ENCODE assay signal across 22 cellular contexts in genomic region chr5:174337276-174338203, GRCh38.
DNase-seq lines count a peak whose midpoint lies in the region; ATAC-seq, FAIRE-seq and TF ChIP-seq lines count a peak whose summit lies in the region.
"Had no signal": no experiment of that assay in that cellular context is flagged by ENCODE, and none has a peak within 500 bp of the region (broad histone marks: within the 10 kb centered on the region; RNA-seq: fewer than 3 reads in every experiment).

No MANE protein-coding gene starts in this region.

- H3K9me3 Mint-ChIP-seq in glutamatergic neuron (ENCODE audit: unreplicated experiment) = no peaks in the 10 kb centered on the region
- H3K9me3 Mint-ChIP-seq: activated CD8-positive, alpha-beta T cell treated with anti-CD3 and anti-CD28 coated beads for 36 hours; activated naive CD4-positive, alpha-beta T cell treated with anti-CD3 and anti-CD28 coated beads, Interleukin-2, amount 50 U/mL, for 24 hours; activated T-cell treated with anti-CD3 and anti-CD28 coated beads, Interleukin-2, amount 50 U/mL, for 24 hours; stimulated activated naive CD8-positive, alpha-beta T cell treated with anti-CD3 and anti-CD28 coated beads, Interleukin-15, Interleukin-2, amounts not matched to agents 100 ng/mL and 50 ng/mL, for 24 hours had no signal

- H3K9me3 ChIP-seq in BE2C (no peaks in the 10 kb centered on the region), HUES6 (ENCODE audit: control insufficient read depth, insufficient read depth, low read depth, low read length) (no peaks in the 10 kb centered on the region), ascending aorta (no peaks in the 10 kb centered on the region), keratinocyte (ENCODE audit: control insufficient read depth, low read depth, low read length) (no peaks in the 10 kb centered on the region)

- H3K9me1 ChIP-seq in keratinocyte (ENCODE audit: control insufficient read depth, extremely low read depth, insufficient read depth, low read length) = no peaks in the 10 kb centered on the region

- H3K4me3 Mint-ChIP-seq in glutamatergic neuron (ENCODE audit: unreplicated experiment) = no peak overlapping the region
- H3K4me3 Mint-ChIP-seq: activated CD8-positive, alpha-beta T cell treated with anti-CD3 and anti-CD28 coated beads for 36 hours; activated naive CD4-positive, alpha-beta T cell treated with anti-CD3 and anti-CD28 coated beads, Interleukin-2, amount 50 U/mL, for 24 hours; activated T-cell treated with anti-CD3 and anti-CD28 coated beads, Interleukin-2, amount 50 U/mL, for 24 hours; CD4-positive, CD25-positive, alpha-beta regulatory T cell; stimulated activated naive CD8-positive, alpha-beta T cell treated with anti-CD3 and anti-CD28 coated beads, Interleukin-15, Interleukin-2, amounts not matched to agents 100 ng/mL and 50 ng/mL, for 24 hours; T-helper 17 cell had no signal

- dilution Hi-C loops in keratinocyte (cut with MboI; ENCODE audit: extremely low pct_ligation_motif_present, low sequenced_read_pairs) = no loop called here

- DNase-seq in BE2C (peak; percentile 73), ascending aorta (ENCODE audit: low spot score in 2 of 2) (no peak), keratinocyte (ENCODE audit: low read depth, low spot score) (no peak), frontal cortex (ENCODE audit: low spot score in 2 of 2) (no peak), glutamatergic neuron (no peak)
- DNase-seq: activated CD8-positive, alpha-beta T cell treated with anti-CD3 and anti-CD28 coated beads for 36 hours; activated T-cell treated with anti-CD3 and anti-CD28 coated beads, Interleukin-2, amount 50 U/mL, for 24 hours; CD4-positive, CD25-positive, alpha-beta regulatory T cell; cortex of kidney; foreskin keratinocyte; NCI-H187 treated with DMSO at 0.1 percent for 48 hours; SHP77 treated with DMSO at 0.1 percent for 48 hours; stimulated activated CD4-positive, alpha-beta T cell treated with anti-CD3 and anti-CD28 coated beads, Interleukin-2, amount 100 ng/mL, for 24 hours; T-helper 17 cell; WERI-Rb-1 had no signal

- H3K36me3 Mint-ChIP-seq in glutamatergic neuron (ENCODE audit: unreplicated experiment) = no peaks in the 10 kb centered on the region
- H3K36me3 Mint-ChIP-seq: activated naive CD4-positive, alpha-beta T cell treated with anti-CD3 and anti-CD28 coated beads, Interleukin-2, amount 50 U/mL, for 24 hours; CD4-positive, CD25-positive, alpha-beta regulatory T cell had no signal

- H3K27ac Mint-ChIP-seq in glutamatergic neuron (ENCODE audit: unreplicated experiment) = no peak overlapping the region
- H3K27ac Mint-ChIP-seq: activated CD8-positive, alpha-beta T cell treated with anti-CD3 and anti-CD28 coated beads for 36 hours; activated naive CD4-positive, alpha-beta T cell treated with anti-CD3 and anti-CD28 coated beads, Interleukin-2, amount 50 U/mL, for 24 hours; activated T-cell treated with anti-CD3 and anti-CD28 coated beads, Interleukin-2, amount 50 U/mL, for 24 hours; CD4-positive, CD25-positive, alpha-beta regulatory T cell; stimulated activated naive CD8-positive, alpha-beta T cell treated with anti-CD3 and anti-CD28 coated beads, Interleukin-15, Interleukin-2, amounts not matched to agents 100 ng/mL and 50 ng/mL, for 24 hours; T-helper 17 cell had no signal

- FAIRE-seq in keratinocyte (lab: Jason Lieb, UNC) (no peak), frontal cortex (lab: Jason Lieb, UNC) (no peak)
- FAIRE-seq: GM19239 had no signal

- H3K27me3 ChIP-seq in BE2C (no peaks in the 10 kb centered on the region), HUES6 (ENCODE audit: control insufficient read depth, insufficient read depth, low read length) (no peaks in the 10 kb centered on the region), ascending aorta (no peaks in the 10 kb centered on the region), keratinocyte (ENCODE audit: control insufficient read depth, extremely low read depth, insufficient read depth, low read length) (no peaks in the 10 kb centered on the region)

- H2AFZ ChIP-seq in keratinocyte (ENCODE audit: control insufficient read depth, low read length) = no peak overlapping the region

- intact Hi-C loops in ascending aorta (cut with DNase I) = no loop called here

- no peak for TF ChIP-seq CTCF in BE2C (IDR thresholded peaks at IDR 0.05; ENCODE audit: low read depth, low read length)
- no peak for TF ChIP-seq CTCF in ascending aorta (IDR thresholded peaks at IDR 0.05)
- TF ChIP-seq CTCF in keratinocyte (optimal IDR thresholded peaks at IDR 0.05 in 1 of 3, IDR thresholded peaks at IDR 0.05 in 1 of 3, conservative IDR thresholded peaks at IDR 0.05 in 1 of 3; ENCODE audit: extremely low read depth in 1 of 3, insufficient read depth in 2 of 3, low read length in 3 of 3) = no peak
- TF ChIP-seq CTCF in glutamatergic neuron (IDR thresholded peaks at IDR 0.05; ENCODE audit: partially characterized antibody, unreplicated experiment) = no peak

- H3K4me1 Mint-ChIP-seq in glutamatergic neuron (ENCODE audit: low read depth, unreplicated experiment) = no peaks in the 10 kb centered on the region
- H3K4me1 Mint-ChIP-seq: activated naive CD4-positive, alpha-beta T cell treated with anti-CD3 and anti-CD28 coated beads, Interleukin-2, amount 50 U/mL, for 24 hours; CD4-positive, CD25-positive, alpha-beta regulatory T cell had no signal

- no peaks in the 10 kb centered on the region for H3K79me2 ChIP-seq in keratinocyte (ENCODE audit: control insufficient read depth, insufficient read depth, low read length)

- ATAC-seq in GM19351 (IDR thresholded peaks at IDR 0.05; ENCODE audit: unreplicated experiment) (no peak), HG02840 (IDR thresholded peaks at IDR 0.05; ENCODE audit: low FRiP score, unreplicated experiment) (no peak)
- ATAC-seq: activated CD8-positive, alpha-beta T cell treated with anti-CD3 and anti-CD28 coated beads for 36 hours; left lobe of liver; T-helper 17 cell had no signal

- H3K9ac ChIP-seq in HUES6 (ENCODE audit: low read length) (peak overlapping the region; percentile 55), keratinocyte (ENCODE audit: control insufficient read depth, extremely low read depth, insufficient read depth, low read length) (no peak overlapping the region)

- H3K4me1 ChIP-seq in BE2C (peaks cover 6% of the 10 kb centered on the region), HUES6 (ENCODE audit: control insufficient read depth, insufficient read depth, low read length) (peaks cover 20% of the 10 kb centered on the region; the same call in 1 of the 2 replicates), ascending aorta (peaks cover 0 to 9% of the 10 kb centered on the region in 2 donors), keratinocyte (ENCODE audit: control insufficient read depth, extremely low read depth, insufficient read depth, low read length) (peaks cover 2% of the 10 kb centered on the region)
- H3K4me1 ChIP-seq: foreskin keratinocyte had no signal

- H3K27ac ChIP-seq in HUES6 (ENCODE audit: low read depth, low read length) (peak overlapping the region; percentile 76; the same call in 1 of the 2 replicates), ascending aorta (peak overlapping the region; percentile 22 to 60), keratinocyte (ENCODE audit: control insufficient read depth, insufficient read depth, low read length) (no peak overlapping the region)
- H3K27ac ChIP-seq: foreskin keratinocyte, WERI-Rb-1 had no signal

- H3K4me3 ChIP-seq in BE2C (ENCODE audit: low read depth, low read length) = peak overlapping the region; percentile 44
- H3K4me3 ChIP-seq in HUES6 (ENCODE audit: low read depth, low read length) = no peak overlapping the region; the same call in 1 of the 2 replicates
- peak overlapping the region in 1 of 2 donors; percentile 31 for H3K4me3 ChIP-seq in ascending aorta
- no peak overlapping the region for H3K4me3 ChIP-seq in keratinocyte (ENCODE audit: control insufficient read depth in 2 of 3, extremely low read depth in 1 of 3, insufficient read depth in 2 of 3, low read depth in 1 of 3, low read length in 3 of 3)

- H3K4me2 ChIP-seq in keratinocyte (ENCODE audit: control insufficient read depth, extremely low read depth, insufficient read depth, low read depth, low read length) = peak overlapping the region; percentile 25

- no peaks in the 10 kb centered on the region for H3K36me3 ChIP-seq in BE2C
- H3K36me3 ChIP-seq in HUES6 (ENCODE audit: control insufficient read depth, insufficient read depth, low read length) = no peaks in the 10 kb centered on the region
- no peaks in the 10 kb centered on the region for H3K36me3 ChIP-seq in ascending aorta
- H3K36me3 ChIP-seq in keratinocyte (ENCODE audit: control insufficient read depth in 2 of 2, extremely low read depth in 1 of 2, insufficient read depth in 2 of 2, low read length in 2 of 2) = no peaks in the 10 kb centered on the region
- H3K36me3 ChIP-seq: WERI-Rb-1 had no signal

- no peaks in the 10 kb centered on the region for H4K20me1 ChIP-seq in keratinocyte (ENCODE audit: control insufficient read depth, extremely low read depth, insufficient read depth, low read length)

- no peaks in the 10 kb centered on the region for H3K27me3 Mint-ChIP-seq in glutamatergic neuron (ENCODE audit: unreplicated experiment)
